In the genomic region with DNA sequence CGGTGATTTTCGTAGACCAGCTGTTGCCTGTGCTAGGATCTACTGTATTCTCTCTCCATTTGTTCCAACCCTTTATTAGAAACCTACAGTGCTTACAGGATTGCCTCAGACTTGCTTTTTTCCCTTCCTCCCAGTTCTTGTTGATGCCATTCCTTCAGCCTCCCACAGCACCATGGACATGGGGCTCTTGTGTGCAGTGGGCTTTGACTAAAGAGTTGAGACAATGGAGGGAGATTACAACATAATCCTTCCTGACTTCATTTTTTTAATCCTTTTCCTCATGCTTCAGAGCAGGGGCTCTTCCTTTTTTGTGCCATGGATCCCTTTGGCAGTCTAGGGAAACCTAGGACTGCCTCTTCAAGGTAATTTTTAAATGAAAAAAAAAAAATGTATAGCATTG, we compare ENCODE assay signal across 24 cellular contexts.
"Had no signal": no experiment of that assay in that cellular context is flagged by ENCODE, and none has a peak within 500 bp of the region (broad histone marks: within the 10 kb centered on the region; RNA-seq: fewer than 3 reads in every experiment).

No MANE protein-coding gene starts in this region.

- FAIRE-seq: RCC 7860 had no signal

- H3K4me3 ChIP-seq: adrenal gland, breast epithelium, SJSA1 had no signal

- ATAC-seq: activated CD4-positive, alpha-beta T cell treated with anti-CD3 and anti-CD28 coated beads for 36 hours; activated CD8-positive, alpha-beta T cell treated with anti-CD3 and anti-CD28 coated beads, Interleukin-2, amount 10 ng/mL, durations not matched to agents 7 days and 5 days; PC-3; SK-N-SH treated with all-trans-retinoic acid at 6 μM for 48 hours had no signal

- DNase-seq: activated CD4-positive, alpha-beta T cell treated with anti-CD3 and anti-CD28 coated beads for 36 hours; activated CD4-positive, alpha-beta T cell treated with anti-CD3 and anti-CD28 coated beads, Interleukin-2, amount 50 U/mL, for 1 hour; activated CD8-positive, alpha-beta memory T cell treated with anti-CD3 and anti-CD28 coated beads, Interleukin-2, amount 50 U/mL, for 48 hours; activated CD8-positive, alpha-beta T cell treated with anti-CD3 and anti-CD28 coated beads, Interleukin-2, amount 10 ng/mL, durations not matched to agents 7 days and 5 days; activated naive CD4-positive, alpha-beta T cell treated with anti-CD3 and anti-CD28 coated beads, Interleukin-2, amount 50 U/mL, for 16 hours; activated naive CD8-positive, alpha-beta T cell treated with anti-CD3 and anti-CD28 coated beads, Interleukin-2, amount 10 ng/mL, durations not matched to agents 7 days and 5 days; activated T-cell treated with anti-CD3 and anti-CD28 coated beads, Interleukin-2, amount 50 U/mL, for 1 hour; adrenal gland; anterior cingulate cortex; caudate nucleus; NCI-H1092 treated with DMSO at 0.1 percent for 48 hours; NCI-H1417 treated with DMSO at 0.1 percent for 48 hours; NCI-H1694; NCI-H2029; NCI-H2107; NCI-H226; NCI-H510A; NCI-H526 treated with DMSO at 0.1 percent for 48 hours; PC-3; SHP77 had no signal
